Comparison of ENCODE assay signal across 23 cellular contexts in the genomic region with DNA sequence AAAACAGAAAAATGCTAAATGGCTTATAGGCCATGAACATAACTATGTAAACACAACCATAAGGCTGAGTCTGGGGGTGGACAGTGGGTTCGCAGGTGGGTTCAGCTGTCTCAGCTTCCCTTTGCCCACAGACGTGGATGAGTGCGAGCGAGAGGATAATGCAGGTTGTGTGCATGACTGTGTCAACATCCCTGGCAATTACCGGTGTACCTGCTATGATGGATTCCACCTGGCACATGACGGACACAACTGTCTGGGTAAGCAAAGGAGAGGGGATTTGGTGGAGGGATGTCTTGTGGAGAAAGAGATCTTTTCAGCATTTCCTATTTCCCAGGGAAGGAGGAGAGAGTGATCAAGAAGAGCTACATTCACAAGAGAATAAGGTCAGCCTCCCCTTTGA. TPM values are rescaled to one million over a fixed set of nuclear protein-coding genes. Genes with fewer than 3 reads are reported as not detected.
DNase-seq lines count a peak whose midpoint lies in the region.
"Had no signal": no experiment of that assay in that cellular context is flagged by ENCODE, and none has a peak within 500 bp of the region (broad histone marks: within the 10 kb centered on the region; RNA-seq: fewer than 3 reads in every experiment).

No MANE protein-coding gene starts in this region.

- H3K4ac ChIP-seq in trophoblast cell (ENCODE audit: low read depth, low read length), result no peak overlapping the region

- H3K14ac ChIP-seq in trophoblast cell (ENCODE audit: low read length), result no peak overlapping the region

- H2BK120ac ChIP-seq in trophoblast cell (ENCODE audit: insufficient read depth, low read length, poor library complexity), result no peak overlapping the region

- H4K12ac ChIP-seq in trophoblast cell (ENCODE audit: low read depth, low read length), result no peak overlapping the region

- H4K91ac ChIP-seq in trophoblast cell (ENCODE audit: low read depth, low read length), result no peak overlapping the region

- H2AK5ac ChIP-seq in trophoblast cell (ENCODE audit: low read length), result no peak overlapping the region

- no peaks in the 10 kb centered on the region for H3K4me1 ChIP-seq in trophoblast cell (ENCODE audit: control insufficient read depth in 1 of 2, insufficient read depth in 2 of 2, low read length in 2 of 2)

- no peak overlapping the region for H2BK5ac ChIP-seq in trophoblast cell (ENCODE audit: low read depth, low read length, poor library complexity)

- H3K4me2 ChIP-seq in trophoblast cell (ENCODE audit: low read length), result no peak overlapping the region

- H3K36me3 ChIP-seq in trophoblast cell (ENCODE audit: control insufficient read depth in 1 of 2, insufficient read depth in 2 of 2, low read length in 2 of 2), result peaks cover 4 to 7% of the 10 kb centered on the region in 2 experiments
- H3K36me3 ChIP-seq: BE2C had no signal

- no peaks in the 10 kb centered on the region for H3K27me3 ChIP-seq in trophoblast cell (ENCODE audit: insufficient read depth, low read length)
- H3K27me3 ChIP-seq: BE2C had no signal

- H3K23ac ChIP-seq in trophoblast cell (ENCODE audit: low read length), result no peak overlapping the region

- no peak overlapping the region for H3K18ac ChIP-seq in trophoblast cell (ENCODE audit: low read length)

- DNase-seq in NCI-H1417 (lab: John Stamatoyannopoulos, UW), result peak; percentile 36 to 89 (median 65)
- DNase-seq in NCI-H1417 treated with DMSO at 0.1 percent for 48 hours (lab: John Stamatoyannopoulos, UW), result no peak
- DNase-seq in NCI-H146 (lab: John Stamatoyannopoulos, UW), result peak; percentile 85
- DNase-seq in NCI-H748 (lab: John Stamatoyannopoulos, UW; ENCODE audit: unreplicated experiment), result peak; percentile 91
- peak; percentile 79 for DNase-seq in left kidney (ENCODE audit: low read depth, low spot score)
- no peak for DNase-seq in trophoblast cell
- no peak for DNase-seq in NCI-H2227 treated with DMSO at 0.1 percent for 48 hours (lab: John Stamatoyannopoulos, UW)
- no peak for DNase-seq in islet precursor cell
- DNase-seq: 8988T, ACHN, BE2C, DND-41, GM23248, H7, KBM-7, MV-4-11, NCI-H1105, NCI-H1694 treated with DMSO at 0.1 percent for 48 hours, NCI-H2107, SHP77, T-cell had no signal

- WGBS in trophoblast cell (ENCODE audit: extremely low coverage, insufficient coverage, insufficient read length), result no CpG with 5 or more reads among the region's 6 CpGs

- no peak overlapping the region for H3K9ac ChIP-seq in trophoblast cell (ENCODE audit: low read length)
- H3K9ac ChIP-seq: GM23248 had no signal

- no peak overlapping the region for H2AFZ ChIP-seq in trophoblast cell (ENCODE audit: insufficient read depth, low read length, poor library complexity)
- H2AFZ ChIP-seq: GM23248 had no signal

- H4K8ac ChIP-seq in trophoblast cell (ENCODE audit: low read depth, low read length), result no peak overlapping the region

- H3K79me1 ChIP-seq in trophoblast cell (ENCODE audit: low read length), result no peaks in the 10 kb centered on the region

- H3K27ac ChIP-seq in trophoblast cell (ENCODE audit: low read depth, low read length), result no peak overlapping the region
- H3K27ac ChIP-seq: GM23248, RWPE1 had no signal

- H3K9me3 ChIP-seq in trophoblast cell (ENCODE audit: insufficient read depth, low read depth, low read length), result no peaks in the 10 kb centered on the region
- H3K9me3 ChIP-seq: BE2C had no signal

- no peak overlapping the region for H3K4me3 ChIP-seq in trophoblast cell (ENCODE audit: low read depth, low read length)
- H3K4me3 ChIP-seq: GM23248 had no signal

- H2BK12ac ChIP-seq in trophoblast cell (ENCODE audit: low read length), result no peak overlapping the region

- H3K79me2 ChIP-seq in trophoblast cell (ENCODE audit: control insufficient read depth, insufficient read depth, low read length, poor library complexity), result no peaks in the 10 kb centered on the region

RNA-seq across cellular contexts. Expression of gene SCUBE3, which starts 14.7 kb away (rescaled TPM):
- polyA plus RNA-seq in trophoblast cell (2013), result 8.9 and 9.3 TPM in 2 replicates
- polyA plus RNA-seq: CD14-positive monocyte had no signal

RNA-seq across cellular contexts. Expression of gene ZNF76, which starts 31.1 kb away (rescaled TPM):
- 10.8 and 11.2 TPM in 2 replicates for polyA plus RNA-seq in trophoblast cell (2013)

Comparison
In these comparisons a context has a peak if more than half of its experiments do, and no peak if none do; other contexts are left out.
1. DNase-seq: peak in NCI-H1417 (3 of 3), NCI-H146 (single experiment), NCI-H748 (single experiment) and left kidney (single experiment); none in NCI-H1417 treated with DMSO at 0.1 percent for 48 hours (single experiment), trophoblast cell (0 of 2), NCI-H2227 treated with DMSO at 0.1 percent for 48 hours (single experiment) and islet precursor cell (single experiment).